Comparison of ENCODE assay signal across 9 cellular contexts in the genomic region with DNA sequence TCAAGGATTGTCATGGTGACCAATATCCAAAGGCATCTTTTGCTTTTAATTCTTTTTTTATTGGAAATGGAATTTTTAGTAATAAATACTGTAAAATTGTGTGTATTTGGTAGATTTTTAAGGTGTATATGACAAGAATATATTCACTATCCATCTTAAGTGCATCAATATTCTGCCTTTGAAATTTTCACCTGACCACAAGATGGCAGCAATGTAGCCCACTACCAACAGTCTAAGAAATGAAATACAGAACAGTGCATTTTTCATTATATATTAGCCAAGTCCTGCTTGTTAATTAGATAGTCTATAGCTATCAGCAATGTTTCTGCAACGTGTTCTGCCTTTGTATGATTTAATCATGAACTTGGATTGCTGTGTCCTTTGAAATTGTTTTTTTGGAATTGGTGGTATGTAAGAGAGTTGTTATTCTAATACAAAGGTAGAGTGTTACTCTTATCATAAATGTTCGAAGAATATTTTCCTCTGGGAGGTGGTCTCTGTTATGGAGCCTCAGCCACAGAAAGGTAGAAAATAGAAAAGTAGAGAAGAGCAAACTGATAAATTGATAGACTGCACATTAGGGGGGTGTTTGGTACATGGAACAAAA. TPM values are rescaled to one million over a fixed set of nuclear protein-coding genes. Genes with fewer than 3 reads are reported as not detected.
DNase-seq lines count a peak whose midpoint lies in the region; ATAC-seq and TF ChIP-seq lines count a peak whose summit lies in the region.
"Had no signal": no experiment of that assay in that cellular context is flagged by ENCODE, and none has a peak within 500 bp of the region (broad histone marks: within the 10 kb centered on the region; RNA-seq: fewer than 3 reads in every experiment).

No MANE protein-coding gene starts in this region.

- no peaks in the 10 kb centered on the region for H3K9me3 ChIP-seq in OCI-LY7 (ENCODE audit: low read length)

- H3K4me1 Mint-ChIP-seq in osteocyte (ENCODE audit: unreplicated experiment) = no peaks in the 10 kb centered on the region

- no peak overlapping the region for H3K4me2 ChIP-seq in OCI-LY7 (ENCODE audit: low read length)

- peak; percentile 2 to 37 for DNase-seq in NCI-H446 (lab: John Stamatoyannopoulos, UW)
- DNase-seq in NCI-H446 treated with DMSO at 0.1 percent for 48 hours (lab: John Stamatoyannopoulos, UW) = no peak
- peak; percentile 10 for DNase-seq in OCI-LY7 (ENCODE audit: low spot score)
- peak; percentile 48 for DNase-seq in epithelial cell of esophagus (ENCODE audit: low read depth)
- no peak for DNase-seq in osteocyte (ENCODE audit: extremely low spot score, unreplicated experiment)
- DNase-seq in stimulated activated CD4-positive, alpha-beta T cell treated with anti-CD3 and anti-CD28 coated beads, Interleukin-15, amount 100 ng/mL, for 24 hours = no peak
- no peak for DNase-seq in stimulated activated CD4-positive, alpha-beta T cell treated with anti-CD3 and anti-CD28 coated beads, Interleukin-12 subunit alpha, Interleukin-12 subunit beta, amount 100 ng/mL, for 4 hours

- H3K4me3 ChIP-seq in OCI-LY7 (ENCODE audit: low read depth, low read length, poor library complexity, severe bottlenecking) = no peak overlapping the region
- H3K4me3 ChIP-seq in epithelial cell of esophagus (ENCODE audit: low read length) = no peak overlapping the region

- H3K4me1 ChIP-seq in OCI-LY7 (ENCODE audit: insufficient read depth, low read length, poor library complexity, severe bottlenecking) = no peaks in the 10 kb centered on the region

- H3K79me2 ChIP-seq in OCI-LY7 (ENCODE audit: insufficient read depth, low read depth, low read length) = no peaks in the 10 kb centered on the region

- H3K36me3 ChIP-seq in OCI-LY7 (ENCODE audit: insufficient read depth, low read length) = no peaks in the 10 kb centered on the region

- no TSS peak for BruUV-seq in OCI-LY7 (replicated peaks; lab: Mats Ljungman, UMichigan)

- POLR2A ChIA-PET in OCI-LY7 (lab: Charles Lee) = interaction anchor here (0.5 to 0.9 kb wide), 2 partner anchors 44 to 121 kb away, joined by 3 read pairs; no protein-coding TSS in a partner anchor

- H3K27ac ChIP-seq in OCI-LY7 (ENCODE audit: low read depth, low read length, poor library complexity, severe bottlenecking) = no peak overlapping the region

- TF ChIP-seq CTCF in OCI-LY7 (conservative IDR thresholded peaks at IDR 0.05; ENCODE audit: low read length) = peak; percentile 87
- TF ChIP-seq CTCF in epithelial cell of esophagus (IDR thresholded peaks at IDR 0.05; ENCODE audit: insufficient read depth, low read depth, low read length, missing control alignments) = peak; percentile 64
- TF ChIP-seq CTCF in osteocyte (IDR thresholded peaks at IDR 0.05) = peak; percentile 81

- peak; percentile 65 for ATAC-seq in GM21723 (IDR thresholded peaks at IDR 0.05; ENCODE audit: unreplicated experiment)
- ATAC-seq: activated T-cell treated with anti-CD3 and anti-CD28 coated beads, Interleukin-2, amount 50 U/mL, for 72 hours had no signal

- H2AFZ ChIP-seq in OCI-LY7 (ENCODE audit: low read length) = no peak overlapping the region

- no peak overlapping the region for H3K4me3 Mint-ChIP-seq in osteocyte (ENCODE audit: unreplicated experiment)
- H3K4me3 Mint-ChIP-seq: activated T-cell treated with anti-CD3 and anti-CD28 coated beads, Interleukin-2, amount 50 U/mL, for 72 hours had no signal

- CTCF ChIA-PET in OCI-LY7 (lab: Charles Lee; ENCODE audit: unreplicated experiment) = no interaction called here

- intact Hi-C loops in OCI-LY7 (cut with micrococcal nuclease; ENCODE audit: unreplicated experiment) = loop anchor here (2.0 to 5.0 kb wide), 2 partner anchors 86 to 293 kb away; no protein-coding TSS in a partner anchor

- H3K36me3 Mint-ChIP-seq in osteocyte (ENCODE audit: unreplicated experiment) = no peaks in the 10 kb centered on the region

- H3K27ac Mint-ChIP-seq in osteocyte (ENCODE audit: unreplicated experiment) = no peak overlapping the region
- H3K27ac Mint-ChIP-seq: activated T-cell treated with anti-CD3 and anti-CD28 coated beads, Interleukin-2, amount 50 U/mL, for 72 hours had no signal

- H4K20me1 ChIP-seq in OCI-LY7 (ENCODE audit: insufficient read depth, low read length) = no peaks in the 10 kb centered on the region

- no peaks in the 10 kb centered on the region for H3K9me2 ChIP-seq in OCI-LY7 (ENCODE audit: insufficient read depth, low read length)

- no peaks in the 10 kb centered on the region for H3K27me3 Mint-ChIP-seq in osteocyte (ENCODE audit: unreplicated experiment)

- H3K9me3 Mint-ChIP-seq in osteocyte (ENCODE audit: unreplicated experiment) = no peaks in the 10 kb centered on the region
- H3K9me3 Mint-ChIP-seq: activated T-cell treated with anti-CD3 and anti-CD28 coated beads, Interleukin-2, amount 50 U/mL, for 72 hours had no signal

RNA-seq across cellular contexts. Expression of a gene that starts 38.2 kb away (rescaled TPM):
- 1.5 TPM in 1 of 2 replicates, not detected in the other for total RNA-seq in OCI-LY7 (2014; rRNA removed; shearing (Covaris generic))
- total RNA-seq in OCI-LY7 (2022) (not detected in 2 replicates), osteocyte (not detected in 2 replicates)
- total RNA-seq: activated T-cell treated with anti-CD3 and anti-CD28 coated beads, Interleukin-2, amount 50 U/mL, for 72 hours had no signal

Comparison
In these comparisons a context has a peak if more than half of its experiments do, and no peak if none do; other contexts are left out.
1. DNase-seq: peak in NCI-H446 (2 of 2), OCI-LY7 (single experiment) and epithelial cell of esophagus (single experiment); none in NCI-H446 treated with DMSO at 0.1 percent for 48 hours (single experiment), osteocyte (single experiment), stimulated activated CD4-positive, alpha-beta T cell treated with anti-CD3 and anti-CD28 coated beads, Interleukin-15, amount 100 ng/mL, for 24 hours (single experiment) and stimulated activated CD4-positive, alpha-beta T cell treated with anti-CD3 and anti-CD28 coated beads, Interleukin-12 subunit alpha, Interleukin-12 subunit beta, amount 100 ng/mL, for 4 hours (single experiment).
2. Peak in every context shown above with its lines, with median percentiles within 50 percentile points of each other: CTCF ChIP-seq.